8 cellular contexts compared by ENCODE assay signal in the genomic region with DNA sequence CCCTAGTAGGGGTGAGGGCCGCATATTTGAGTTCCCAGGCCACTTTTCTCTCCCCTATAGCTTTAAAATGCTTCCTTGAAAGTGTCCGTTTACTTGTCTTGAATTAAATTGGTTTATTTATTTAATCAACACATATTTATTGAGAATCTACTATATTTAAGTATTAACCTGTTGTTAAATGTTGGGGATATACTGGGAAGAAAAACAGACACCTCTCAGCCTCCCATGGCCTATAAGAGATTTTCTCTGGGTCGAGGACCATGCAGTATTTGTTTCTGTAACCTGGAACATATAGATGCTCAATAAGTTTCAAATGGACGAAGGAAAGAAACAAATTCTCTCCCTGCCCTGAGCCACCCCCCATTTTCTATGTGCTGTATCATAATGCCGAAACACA.
DNase-seq lines count a peak whose midpoint lies in the region; ATAC-seq and TF ChIP-seq lines count a peak whose summit lies in the region.

No MANE protein-coding gene starts in this region.

- peak overlapping the region; percentile 97 for H3K4me2 ChIP-seq in mammary epithelial cell (ENCODE audit: insufficient read depth, low read depth, low read length)

- H2AFZ ChIP-seq in mammary epithelial cell (ENCODE audit: low read depth, low read length), result peak overlapping the region; percentile 98

- H3K79me2 ChIP-seq in mammary epithelial cell (ENCODE audit: insufficient read depth, low read length), result no peaks in the 10 kb centered on the region

- ATAC-seq in naive B cell (ENCODE audit: low read depth in 2 of 2) (no peak), HG03571 (IDR thresholded peaks at IDR 0.05; ENCODE audit: unreplicated experiment) (no peak)

- H3K27ac ChIP-seq in right atrium auricular region, result peak overlapping the region; percentile 75 to 83
- H3K27ac ChIP-seq in mammary epithelial cell (ENCODE audit: insufficient read depth, low read depth, low read length), result no peak overlapping the region
- peak overlapping the region; percentile 66 for H3K27ac ChIP-seq in vagina

- in situ Hi-C loops in mammary epithelial cell (cut with MboI; ENCODE audit: low sequenced_read_pairs in 2 of 2), result no loop called here

- H3K4me1 ChIP-seq in right atrium auricular region, result peaks cover 0 to 8% of the 10 kb centered on the region in 2 donors
- H3K4me1 ChIP-seq in mammary epithelial cell (ENCODE audit: insufficient read depth, low read length), result peaks cover 7% of the 10 kb centered on the region
- peaks cover 12% of the 10 kb centered on the region for H3K4me1 ChIP-seq in vagina

- H3K27me3 Mint-ChIP-seq in naive B cell, result peaks cover 3 to 10% (median 8%) of the 10 kb centered on the region in 3 donors

- H3K4me1 Mint-ChIP-seq in naive B cell, result peaks cover 15 to 27% (median 21%) of the 10 kb centered on the region in 3 donors

- H3K9me3 ChIP-seq in right atrium auricular region (no peaks in the 10 kb centered on the region), mammary epithelial cell (replicated peaks; ENCODE audit: insufficient read depth, low read length) (no peaks in the 10 kb centered on the region), vagina (no peaks in the 10 kb centered on the region)

- H3K4me3 ChIP-seq in right atrium auricular region (peak overlapping the region; percentile 52 to 61), mammary epithelial cell (replicated peaks in 1 of 3; ENCODE audit: insufficient read depth in 1 of 3, low read depth in 2 of 3, low read length in 3 of 3) (peak overlapping the region in 1 of 3 experiments; percentile 46), vagina (peak overlapping the region; percentile 61 to 62)

- intact Hi-C loops in cardiac septum (cut with DNase I) (no loop called here), mammary epithelial cell (cut with micrococcal nuclease) (loop anchor here (2.0 to 10.0 kb wide), 2 partner anchors 64 to 102 kb away; partner anchors contain the start of gene INSIG2), vagina (cut with DNase I) (no loop called here)

- H3K36me3 ChIP-seq in right atrium auricular region (no peaks in the 10 kb centered on the region), mammary epithelial cell (ENCODE audit: insufficient read depth, low read length) (no peaks in the 10 kb centered on the region), vagina (no peaks in the 10 kb centered on the region)

- no peak for TF ChIP-seq CTCF in right atrium auricular region (IDR thresholded peaks at IDR 0.05)
- no peak for TF ChIP-seq CTCF in mammary epithelial cell (conservative IDR thresholded peaks at IDR 0.05 in 1 of 2, IDR thresholded peaks at IDR 0.05 in 1 of 2; ENCODE audit: extremely low read depth in 1 of 2, insufficient read depth in 1 of 2, low read depth in 1 of 2, low read length in 2 of 2)
- no peak for TF ChIP-seq CTCF in vagina (IDR thresholded peaks at IDR 0.05)

- no TSS peak for BruUV-seq in mammary epithelial cell (replicated peaks; lab: Mats Ljungman, UMichigan)

- dilution Hi-C loops in mammary epithelial cell (cut with HindIII; ENCODE audit: low sequenced_read_pairs), result no loop called here

- no peaks in the 10 kb centered on the region for H3K36me3 Mint-ChIP-seq in naive B cell

- 100% methylated on average over 5 of the region's 5 CpGs for WGBS in mammary epithelial cell (ENCODE audit: low coverage, missing lambda C conversion rate)

- DNase-seq in right atrium auricular region (ENCODE audit: low spot score) (no peak), cardiac septum (ENCODE audit: low spot score) (no peak), mammary epithelial cell (no peak), naive B cell (no peak), vagina (ENCODE audit: extremely low spot score in 2 of 2) (no peak), SW480 (ENCODE audit: low spot score) (no peak), T1000 (lab: John Stamatoyannopoulos, UW) (no peak)

- no peak for TF ChIP-seq POLR2A in vagina (IDR thresholded peaks at IDR 0.05)

- no peak overlapping the region for H3K9ac ChIP-seq in mammary epithelial cell (ENCODE audit: insufficient read depth, low read length)

- peak overlapping the region; percentile 88 to 96 (median 94) for H3K27ac Mint-ChIP-seq in naive B cell

- H3K4me3 Mint-ChIP-seq in naive B cell, result peak overlapping the region; percentile 90 to 99 (median 97)

- H4K20me1 ChIP-seq in mammary epithelial cell (ENCODE audit: insufficient read depth, low read length), result no peaks in the 10 kb centered on the region

- no peaks in the 10 kb centered on the region for H3K9me3 Mint-ChIP-seq in naive B cell

- H3K27me3 ChIP-seq in right atrium auricular region (no peaks in the 10 kb centered on the region), mammary epithelial cell (ENCODE audit: insufficient read depth, low read length) (no peaks in the 10 kb centered on the region), vagina (no peaks in the 10 kb centered on the region)

- CTCF ChIA-PET in mammary epithelial cell (lab: Charles Lee; ENCODE audit: low non-redundant PET), result no interaction called here
